Comparison of ENCODE assay signal across 8 cellular contexts in genomic region chr15:52261498-52262242, GRCh38. TPM values are rescaled to one million over a fixed set of nuclear protein-coding genes. Genes with fewer than 3 reads are reported as not detected.
DNase-seq lines count a peak whose midpoint lies in the region; ATAC-seq and TF ChIP-seq lines count a peak whose summit lies in the region.

No MANE protein-coding gene starts in this region.

- H3K4me1 Mint-ChIP-seq in WTC11: peaks cover 55% of the 10 kb centered on the region
- peaks cover 18% of the 10 kb centered on the region for H3K4me1 Mint-ChIP-seq in dendritic cell treated with granulocyte-macrophage colony-stimulating factor and Interleukin-4, amounts not matched to agents 40 ng/mL and 50 ng/mL, for 4 days (ENCODE audit: low read depth)

- no peaks in the 10 kb centered on the region for H3K9me3 Mint-ChIP-seq in WTC11
- no peaks in the 10 kb centered on the region for H3K9me3 Mint-ChIP-seq in dendritic cell treated with granulocyte-macrophage colony-stimulating factor and Interleukin-4, amounts not matched to agents 40 ng/mL and 50 ng/mL, for 4 days

- POLR2A ChIA-PET in WTC11 (lab: Charles Lee): interaction anchor here (0.7 to 1.5 kb wide), 9 partner anchors 13 to 484 kb away, joined by 3 to 6 read pairs (median 4); partner anchors contain the start of genes ATOSA and MYO5C

- H3K36me3 Mint-ChIP-seq in WTC11: peaks cover 25% of the 10 kb centered on the region
- no peaks in the 10 kb centered on the region for H3K36me3 Mint-ChIP-seq in dendritic cell treated with granulocyte-macrophage colony-stimulating factor and Interleukin-4, amounts not matched to agents 40 ng/mL and 50 ng/mL, for 4 days (ENCODE audit: low read depth)

- peak; percentile 52 for DNase-seq in GDM1 (lab: John Stamatoyannopoulos, UW)
- peak; percentile 64 for DNase-seq in HK-2 (ENCODE audit: unreplicated experiment)
- DNase-seq in WTC11 (ENCODE audit: low spot score): peak; percentile 78
- peak; percentile 73 for DNase-seq in lung (ENCODE audit: low spot score)
- peak; percentile 4 to 9 for DNase-seq in stimulated activated CD8-positive, alpha-beta memory T cell treated with anti-CD3 and anti-CD28 coated beads, Interleukin-7, amount 100 ng/mL, for 4 hours (ENCODE audit: low read depth in 2 of 2)
- no peak for DNase-seq in NCI-H2107 (lab: John Stamatoyannopoulos, UW)

- peak; percentile 98 for ATAC-seq in GM21381 (IDR thresholded peaks at IDR 0.05; ENCODE audit: unreplicated experiment)
- peak; percentile 96 for ATAC-seq in WTC11
- ATAC-seq in lung (ENCODE audit: insufficient read depth, low FRiP score): peak; percentile 84

- H3K4me3 ChIP-seq in lung: no peak overlapping the region

- WGBS in lung, 2 donors: 17 to 26% methylated on average over 8 of the region's 8 CpGs

- TF ChIP-seq CTCF in WTC11 (IDR thresholded peaks at IDR 0.05) (no peak), lung (IDR thresholded peaks at IDR 0.05; ENCODE audit: control extremely low read depth, extremely low read depth) (no peak)

- H3K9me3 ChIP-seq in lung (ENCODE audit: control insufficient read depth in 2 of 2, insufficient read depth in 1 of 2, low read length in 1 of 2): no peaks in the 10 kb centered on the region

- peak overlapping the region; percentile 94 for H3K27ac Mint-ChIP-seq in WTC11
- peak overlapping the region; percentile 85 for H3K27ac Mint-ChIP-seq in dendritic cell treated with granulocyte-macrophage colony-stimulating factor and Interleukin-4, amounts not matched to agents 40 ng/mL and 50 ng/mL, for 4 days

- intact Hi-C loops in dendritic cell treated with granulocyte-macrophage colony-stimulating factor and Interleukin-4, amounts not matched to agents 40 ng/mL and 50 ng/mL, for 4 days (cut with micrococcal nuclease): no loop called here

- CTCF ChIA-PET in WTC11 (lab: Charles Lee): interaction anchor here (0.5 to 2.5 kb wide), 13 partner anchors 10 to 611 kb away, joined by 3 to 11 read pairs (median 4); partner anchors contain the start of gene MYO5C

- H3K27me3 ChIP-seq in lung (ENCODE audit: control insufficient read depth, insufficient read depth): no peaks in the 10 kb centered on the region

- peak overlapping the region in 1 of 2 donors; percentile 78 for H3K27ac ChIP-seq in lung (ENCODE audit: low read depth in 1 of 2, low read length in 1 of 2)

- no peaks in the 10 kb centered on the region for H3K27me3 Mint-ChIP-seq in WTC11 (ENCODE audit: low read depth)
- H3K27me3 Mint-ChIP-seq in dendritic cell treated with granulocyte-macrophage colony-stimulating factor and Interleukin-4, amounts not matched to agents 40 ng/mL and 50 ng/mL, for 4 days: peaks cover 3% of the 10 kb centered on the region

- H3K4me3 Mint-ChIP-seq in WTC11: peak overlapping the region; percentile 30
- peak overlapping the region; percentile 18 for H3K4me3 Mint-ChIP-seq in dendritic cell treated with granulocyte-macrophage colony-stimulating factor and Interleukin-4, amounts not matched to agents 40 ng/mL and 50 ng/mL, for 4 days

- peaks cover 0 to 4% of the 10 kb centered on the region in 2 donors for H3K4me1 ChIP-seq in lung (ENCODE audit: control insufficient read depth in 2 of 2, insufficient read depth in 2 of 2, low read length in 2 of 2)

- peaks cover 0 to 9% of the 10 kb centered on the region in 2 donors for H3K36me3 ChIP-seq in lung (ENCODE audit: control insufficient read depth in 2 of 2, insufficient read depth in 2 of 2, low read length in 2 of 2)

TF ChIP-seq in WTC11, 78 proteins besides CTCF, POLR2A, EP300 and RAD21 (continues in another document):
- no peak for TF ChIP-seq STAT6 (CRISPR knock-in tag; conservative IDR thresholded peaks at IDR 0.05; ENCODE audit: low read depth)
- TF ChIP-seq AR (CRISPR knock-in tag; IDR thresholded peaks at IDR 0.05): no peak
- TF ChIP-seq NFE2L1 (CRISPR knock-in tag; IDR thresholded peaks at IDR 0.05): 0 out of 2 replicates have a peak, but pooled peaks have one; percentile 43
- TF ChIP-seq ATF2 (CRISPR knock-in tag; IDR thresholded peaks at IDR 0.05; ENCODE audit: borderline replicate concordance, low read depth): no peak
- TF ChIP-seq FOXK1 (CRISPR knock-in tag; IDR thresholded peaks at IDR 0.05): no peak
- TF ChIP-seq ZNF281 (CRISPR knock-in tag; IDR thresholded peaks at IDR 0.05): no peak
- no peak for TF ChIP-seq ZNF317 (CRISPR knock-in tag; IDR thresholded peaks at IDR 0.05; ENCODE audit: borderline replicate concordance, low read depth)
- TF ChIP-seq TP53 (CRISPR knock-in tag; IDR thresholded peaks at IDR 0.05): no peak
- no peak for TF ChIP-seq IRF2 (CRISPR knock-in tag; IDR thresholded peaks at IDR 0.05; ENCODE audit: borderline replicate concordance, low read depth)
- no peak for TF ChIP-seq ZNF416 (CRISPR knock-in tag; IDR thresholded peaks at IDR 0.05)
- no peak for TF ChIP-seq GTF2I (CRISPR knock-in tag; conservative IDR thresholded peaks at IDR 0.05)
- TF ChIP-seq ZNF396 (CRISPR knock-in tag; IDR thresholded peaks at IDR 0.05; ENCODE audit: borderline replicate concordance): no peak

RNA-seq across cellular contexts. Expression of gene MYO5C, which starts 33.9 kb away (rescaled TPM):
- total RNA-seq in WTC11 (2021) (22.5 to 25.3 TPM (median 22.9 TPM) in 3 replicates), lung (10 to 100 TPM; 64.5 to 70.1 TPM)
- polyA plus RNA-seq in lung: 10 to 100 TPM; 11.1 to 15.5 TPM
